In the genomic region with DNA sequence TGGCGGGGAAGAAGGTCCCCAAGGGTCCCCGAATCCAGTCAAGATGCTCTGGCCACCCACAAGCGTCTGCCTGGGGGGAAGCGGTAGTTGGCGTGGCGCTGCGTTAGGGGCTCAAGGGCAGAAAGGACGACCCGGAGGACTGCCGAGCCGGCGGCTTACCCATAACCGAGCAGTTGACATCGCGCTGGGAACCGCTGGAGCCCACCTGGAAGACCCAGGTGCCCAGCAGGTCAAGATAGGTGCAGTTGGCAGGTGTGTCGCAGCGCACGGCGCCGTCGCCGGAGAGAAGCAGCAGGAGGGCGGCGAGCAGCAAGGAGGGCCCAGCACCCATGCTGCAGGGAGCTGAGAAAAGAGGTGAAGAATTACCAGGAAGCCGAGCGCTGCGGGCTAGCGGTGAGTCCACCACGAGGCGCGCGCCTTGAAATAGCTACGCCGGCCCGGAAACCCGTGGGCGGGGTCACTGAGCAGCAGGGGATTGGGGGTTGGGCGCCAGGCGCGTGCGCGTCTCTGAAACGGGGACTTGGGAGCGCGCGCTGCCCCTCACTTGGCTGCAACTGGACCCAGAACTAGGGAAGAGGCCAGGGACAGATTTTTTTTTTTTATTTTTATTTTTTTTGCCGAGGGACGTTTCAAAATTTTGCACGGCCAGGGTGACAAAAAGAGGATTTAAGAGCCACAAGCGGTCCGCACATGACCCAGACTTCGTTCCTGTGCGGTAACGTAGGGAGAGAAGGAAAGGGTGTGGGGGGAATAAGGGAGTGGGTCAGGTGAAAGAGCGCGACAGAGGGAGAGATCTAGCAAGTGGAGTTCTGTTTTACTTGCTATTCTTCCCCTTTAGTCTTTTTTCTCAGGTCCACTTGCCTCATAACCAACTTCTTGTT, we compare ENCODE assay signal across 8 cellular contexts. TPM values are rescaled to one million over a fixed set of nuclear protein-coding genes. Genes with fewer than 3 reads are reported as not detected.
DNase-seq lines count a peak whose midpoint lies in the region; ATAC-seq and TF ChIP-seq lines count a peak whose summit lies in the region.

TSS of gene CTSC (minus strand) at position 395 of the 881 bp plus-strand sequence. CDS start at position 331, 64 bp downstream.

- H3K4me3 ChIP-seq in Caco-2 (ENCODE audit: low read depth, low read length), result peak within 1 kb of the TSS; percentile 69
- H3K4me3 ChIP-seq in OCI-LY1 (ENCODE audit: low read depth, low read length, poor library complexity, severe bottlenecking), result peak within 1 kb of the TSS; percentile 100
- peak within 1 kb of the TSS; percentile 92 for H3K4me3 ChIP-seq in epithelial cell of esophagus (ENCODE audit: low read length)

- no peaks in the 10 kb centered on the region; the same call in 1 of the 2 replicates for H3K4me1 ChIP-seq in Caco-2
- peaks cover 41% of the 10 kb centered on the region for H3K4me1 ChIP-seq in OCI-LY1 (ENCODE audit: insufficient read depth, low read length, severe bottlenecking)

- peak within 1 kb of the TSS; percentile 71 for H3K4me2 ChIP-seq in OCI-LY1 (ENCODE audit: low read length)

- TF ChIP-seq CTCF in Caco-2 (IDR thresholded peaks at IDR 0.05; ENCODE audit: insufficient read depth in 1 of 2, low read depth in 1 of 2, low read length in 1 of 2, severe bottlenecking in 1 of 2, unreplicated experiment in 1 of 2), result no peak
- TF ChIP-seq CTCF in OCI-LY1 (IDR thresholded peaks at IDR 0.05; ENCODE audit: low read length), result no peak
- TF ChIP-seq CTCF in epithelial cell of esophagus (IDR thresholded peaks at IDR 0.05; ENCODE audit: insufficient read depth, low read depth, low read length, missing control alignments), result peak; percentile 1

- H3F3A ChIP-seq in OCI-LY1 (ENCODE audit: insufficient read depth, low read length), result no peaks in the 10 kb centered on the region

- CTCF ChIA-PET in Caco-2 (lab: Charles Lee), result interaction anchor here (0.8 to 1.0 kb wide), 3 partner anchors 206 to 1382 kb away, joined by 3 to 4 read pairs (median 3); no protein-coding TSS in a partner anchor

- H3K9me2 ChIP-seq in OCI-LY1 (ENCODE audit: low read depth, low read length), result no peaks in the 10 kb centered on the region

- DNase-seq in Caco-2 (peak; percentile 97 to 99), HT-29 (ENCODE audit: low spot score) (peak; percentile 97), epithelial cell of esophagus (ENCODE audit: low read depth) (peak; percentile 95), mucosa of gallbladder (ENCODE audit: low spot score) (peak; percentile 95)
- DNase-seq in activated CD8-positive, alpha-beta memory T cell treated with anti-CD3 and anti-CD28 coated beads, Interleukin-2, amount 50 U/mL, for 4 hours, result peak; percentile 92
- peak; percentile 94 for DNase-seq in stimulated activated CD8-positive, alpha-beta memory T cell treated with anti-CD3 and anti-CD28 coated beads, Interleukin-4, amount 100 ng/mL, for 24 hours (ENCODE audit: low read depth)

- POLR2A ChIA-PET in Caco-2 (lab: Charles Lee), result interaction anchor here (0.5 to 1.0 kb wide), 4 partner anchors 11 to 1337 kb away, joined by 3 to 4 read pairs (median 3); no protein-coding TSS in a partner anchor

- H3K4me3 Mint-ChIP-seq in Caco-2 (ENCODE audit: unreplicated experiment), result peak within 1 kb of the TSS; percentile 88

- no peaks in the 10 kb centered on the region for H3K27me3 Mint-ChIP-seq in Caco-2 (ENCODE audit: insufficient read depth, unreplicated experiment)

- H3K27me3 ChIP-seq in Caco-2 (replicated peaks; ENCODE audit: control insufficient read depth, insufficient read depth, low read length) (no peaks in the 10 kb centered on the region), OCI-LY1 (ENCODE audit: insufficient read depth, low read length) (no peaks in the 10 kb centered on the region)

- peaks cover 9% of the 10 kb centered on the region for H3K4me1 Mint-ChIP-seq in Caco-2 (ENCODE audit: low read depth, unreplicated experiment)

- H3K9me3 ChIP-seq in Caco-2 (no peaks in the 10 kb centered on the region), OCI-LY1 (ENCODE audit: low read length) (no peaks in the 10 kb centered on the region)

- peak; percentile 91 for ATAC-seq in GM21367 (IDR thresholded peaks at IDR 0.05; ENCODE audit: unreplicated experiment)

- H2AFZ ChIP-seq in OCI-LY1 (ENCODE audit: low read length), result peak within 1 kb of the TSS; percentile 48; the same call in 1 of the 2 replicates

- no peaks in the 10 kb centered on the region for H3K9me3 Mint-ChIP-seq in Caco-2 (ENCODE audit: unreplicated experiment)

- peak within 1 kb of the TSS; percentile 99 for H3K9ac ChIP-seq in OCI-LY1 (ENCODE audit: low read length)

- no peaks in the 10 kb centered on the region for H3K36me3 ChIP-seq in Caco-2 (ENCODE audit: control insufficient read depth, insufficient read depth, low read length)
- H3K36me3 ChIP-seq in OCI-LY1 (ENCODE audit: insufficient read depth, low read length), result peaks cover 33% of the 10 kb centered on the region

- peak within 1 kb of the TSS; percentile 82 for H3K27ac Mint-ChIP-seq in Caco-2 (ENCODE audit: unreplicated experiment)

- peak within 1 kb of the TSS; percentile 82 for H3K27ac ChIP-seq in OCI-LY1 (ENCODE audit: low read depth, low read length, poor library complexity, severe bottlenecking)

- peaks cover 35% of the 10 kb centered on the region for H3K79me2 ChIP-seq in OCI-LY1 (ENCODE audit: insufficient read depth, low read length)

- peaks cover 35% of the 10 kb centered on the region for H3K36me3 Mint-ChIP-seq in Caco-2 (ENCODE audit: insufficient read depth, unreplicated experiment)

- intact Hi-C loops in Caco-2 (cut with micrococcal nuclease; ENCODE audit: unreplicated experiment), result loop anchor here (1.0 to 5.0 kb wide), 5 partner anchors 36 to 207 kb away; no protein-coding TSS in a partner anchor

- no peaks in the 10 kb centered on the region for H4K20me1 ChIP-seq in OCI-LY1 (ENCODE audit: insufficient read depth, low read length)

- BruUV-seq in Caco-2 (replicated peaks; lab: Mats Ljungman, UMichigan), result no TSS peak

RNA-seq across cellular contexts. Expression of gene CTSC, which starts in this region (rescaled TPM):
- 250 and 308 TPM in 2 replicates for total RNA-seq in Caco-2 (2022)
- total RNA-seq in HT-29 (2014; rRNA removed; shearing (Covaris generic)), result 91.1 and 93.5 TPM in 2 replicates
- total RNA-seq in mucosa of gallbladder, result 149 TPM

Comparison
In these comparisons a context has a peak if more than half of its experiments do, and no peak if none do; other contexts are left out.
1. Peak in every context shown above with its lines: DNase-seq, ATAC-seq, H3K4me3 ChIP-seq and H3K27ac ChIP-seq.